In the genomic region with DNA sequence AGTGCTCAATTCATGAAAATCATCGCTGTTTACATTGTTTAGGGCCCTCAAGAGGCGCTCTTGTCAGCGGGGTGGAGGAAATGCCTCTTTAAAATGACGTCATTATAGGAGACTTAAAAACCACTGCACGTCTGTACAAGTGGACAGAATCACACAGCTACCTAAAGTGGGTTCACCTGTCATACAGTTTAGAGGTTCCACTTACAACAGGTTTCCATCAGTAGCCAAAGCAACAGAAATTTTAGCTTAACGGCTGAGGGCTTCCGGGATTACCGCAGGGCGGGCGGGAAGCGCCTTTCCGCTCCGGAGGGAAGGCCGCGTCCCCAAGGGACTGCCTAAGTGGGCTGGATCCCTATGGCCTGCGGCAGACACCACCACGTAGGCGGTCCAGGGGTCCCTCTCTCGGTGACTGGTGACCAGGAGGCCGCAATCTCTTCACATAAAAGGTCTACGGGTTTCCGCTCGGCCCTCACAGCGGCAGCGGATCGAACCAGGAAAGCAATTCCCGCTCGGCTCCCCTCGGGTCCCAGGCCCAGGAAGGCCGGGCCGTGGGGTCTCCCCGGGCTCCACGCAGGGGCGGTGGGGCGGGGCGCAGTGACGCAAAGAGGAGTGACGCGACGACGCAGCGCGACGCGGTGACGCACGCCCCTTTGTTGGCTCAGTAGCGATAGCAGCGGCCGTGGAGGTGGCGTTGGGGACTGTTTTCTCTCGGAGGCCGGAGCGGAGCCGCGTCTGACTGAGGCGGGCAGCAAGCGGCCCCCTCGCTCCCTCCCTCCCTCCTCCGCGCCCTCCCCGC, we compare ENCODE assay signal across 8 cellular contexts. TPM values are rescaled to one million over a fixed set of nuclear protein-coding genes. Genes with fewer than 3 reads are reported as not detected.
A peak's percentile ranks its signal among the peaks of the same experiment; 100 is the strongest.
DNase-seq lines count a peak whose midpoint lies in the region; ATAC-seq and TF ChIP-seq lines count a peak whose summit lies in the region.

A gene with protein sequence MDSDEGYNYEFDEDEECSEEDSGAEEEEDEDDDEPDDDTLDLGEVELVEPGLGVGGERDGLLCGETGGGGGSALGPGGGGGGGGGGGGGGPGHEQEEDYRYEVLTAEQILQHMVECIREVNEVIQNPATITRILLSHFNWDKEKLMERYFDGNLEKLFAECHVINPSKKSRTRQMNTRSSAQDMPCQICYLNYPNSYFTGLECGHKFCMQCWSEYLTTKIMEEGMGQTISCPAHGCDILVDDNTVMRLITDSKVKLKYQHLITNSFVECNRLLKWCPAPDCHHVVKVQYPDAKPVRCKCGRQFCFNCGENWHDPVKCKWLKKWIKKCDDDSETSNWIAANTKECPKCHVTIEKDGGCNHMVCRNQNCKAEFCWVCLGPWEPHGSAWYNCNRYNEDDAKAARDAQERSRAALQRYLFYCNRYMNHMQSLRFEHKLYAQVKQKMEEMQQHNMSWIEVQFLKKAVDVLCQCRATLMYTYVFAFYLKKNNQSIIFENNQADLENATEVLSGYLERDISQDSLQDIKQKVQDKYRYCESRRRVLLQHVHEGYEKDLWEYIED (plus strand): TSS at position 661 of the 796 bp plus-strand sequence. CDS start 310 bp downstream, outside the sequence.

- peaks cover 3% of the 10 kb centered on the region; the same call in 1 of the 2 replicates for H3K4me1 ChIP-seq in BE2C

- H3K27me3 ChIP-seq in BE2C: no peaks in the 10 kb centered on the region
- no peaks in the 10 kb centered on the region for H3K27me3 ChIP-seq in layer of hippocampus (ENCODE audit: control insufficient read depth, insufficient read depth, low read length)

- peaks cover 16% of the 10 kb centered on the region for H3K36me3 ChIP-seq in BE2C

- peak; percentile 55 for TF ChIP-seq CTCF in BE2C (IDR thresholded peaks at IDR 0.05; ENCODE audit: low read depth, low read length)

- H3K9me3 ChIP-seq in BE2C: no peaks in the 10 kb centered on the region

- DNase-seq in BE2C (peak; percentile 98), NCI-H510A (lab: John Stamatoyannopoulos, UW) (peak; percentile 72)
- DNase-seq in activated CD4-positive, alpha-beta T cell treated with anti-CD3 and anti-CD28 coated beads for 4 hours: peak; percentile 95 to 96
- peak; percentile 94 to 96 for DNase-seq in stimulated activated CD4-positive, alpha-beta T cell treated with anti-CD3 and anti-CD28 coated beads, Interleukin-1b, Interleukin-23, amount 100 ng/mL, for 4 hours (ENCODE audit: low read depth in 2 of 2)

- ATAC-seq in HG03432 (IDR thresholded peaks at IDR 0.05; ENCODE audit: unreplicated experiment): peak; percentile 81

- H3K27ac ChIP-seq in cingulate gyrus (ENCODE audit: low read depth, low read length): peak within 1 kb of the TSS; percentile 99
- H3K27ac ChIP-seq in layer of hippocampus (ENCODE audit: low read depth, low read length): peak within 1 kb of the TSS; percentile 100

- peak; percentile 90 for TF ChIP-seq POLR2A in GM19099 (IDR thresholded peaks at IDR 0.05; ENCODE audit: extremely low read depth, insufficient read length, low read depth)

- H3K4me3 ChIP-seq in BE2C (ENCODE audit: low read depth, low read length): peak within 1 kb of the TSS; percentile 96

RNA-seq across cellular contexts. Expression of the gene that starts here (rescaled TPM):
- polyA plus RNA-seq in BE2C (2012; ENCODE audit: insufficient read depth, insufficient read length, low read depth): 166 TPM

Comparison
In these comparisons a context has a peak if more than half of its experiments do, and no peak if none do; other contexts are left out.
1. Peak in every context shown above with its lines: DNase-seq, ATAC-seq, H3K4me3 ChIP-seq and H3K27ac ChIP-seq.